In genomic region chr10:108556176-108556575, GRCh38 we compare ENCODE assay signal across 1 cellular context.
TF ChIP-seq lines count a peak whose summit lies in the region.

No MANE protein-coding gene starts in this region.

TF ChIP-seq in endothelial cell of umbilical vein, 7 proteins besides CTCF, POLR2A, EP300 and RAD21:
- TF ChIP-seq GATA2 (IDR thresholded peaks at IDR 0.05; ENCODE audit: insufficient read depth, insufficient read length, low read depth, low read length) (no peak), FOS (IDR thresholded peaks at IDR 0.05; ENCODE audit: borderline replicate concordance, insufficient read depth, low read length) (no peak), MYC (IDR thresholded peaks at IDR 0.05; ENCODE audit: low read depth, low read length) (no peak), EZH2 (IDR thresholded peaks at IDR 0.05; ENCODE audit: borderline replicate concordance, low read depth, low read length, severe bottlenecking) (no peak), POLR2AphosphoS5 (IDR thresholded peaks at IDR 0.05; ENCODE audit: insufficient read depth, low read depth, low read length) (no peak), JUN (IDR thresholded peaks at IDR 0.05; ENCODE audit: borderline replicate concordance, insufficient read depth, insufficient read length, low read depth) (no peak)
- TF ChIP-seq, protein P1, sequence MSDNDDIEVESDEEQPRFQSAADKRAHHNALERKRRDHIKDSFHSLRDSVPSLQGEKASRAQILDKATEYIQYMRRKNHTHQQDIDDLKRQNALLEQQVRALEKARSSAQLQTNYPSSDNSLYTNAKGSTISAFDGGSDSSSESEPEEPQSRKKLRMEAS (IDR thresholded peaks at IDR 0.05; ENCODE audit: insufficient read depth, insufficient read length), result no peak
TF ChIP-seq in endothelial cell of umbilical vein: peak in this region for 0.
